Comparison of ENCODE assay signal across 1 cellular context in the genomic region with DNA sequence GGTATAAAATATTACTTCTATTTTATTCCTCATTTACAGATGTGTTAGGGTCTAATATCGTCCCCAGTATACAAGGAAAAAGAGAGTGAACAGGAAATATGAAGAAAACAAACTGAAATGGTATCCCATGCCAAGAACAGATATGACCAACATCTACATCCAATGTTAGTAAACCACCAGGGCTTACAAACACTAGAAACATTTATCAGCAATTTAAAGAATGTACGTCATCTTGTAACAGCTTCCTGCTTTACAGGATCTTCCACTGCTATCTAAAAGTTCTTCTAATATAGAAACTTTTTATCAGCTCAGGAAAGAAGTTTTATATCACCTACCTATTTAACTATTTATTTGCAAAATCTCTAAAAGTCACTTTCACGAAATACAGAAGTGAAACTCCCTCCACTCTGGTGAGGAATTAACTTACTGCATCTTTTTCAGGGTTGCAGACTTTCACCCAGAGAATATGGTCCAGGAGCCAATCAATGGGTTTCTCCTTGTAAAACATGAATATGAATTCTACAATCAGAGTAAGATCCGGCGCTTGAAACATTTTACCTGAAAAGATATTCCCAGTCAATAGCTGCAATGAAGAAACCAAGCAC.
TF ChIP-seq lines count a peak whose summit lies in the region.

No MANE protein-coding gene starts in this region.

TF ChIP-seq in GM12878, 131 proteins besides CTCF, POLR2A, EP300 and RAD21:
- TF ChIP-seq SPI1 (IDR thresholded peaks at IDR 0.05; ENCODE audit: borderline replicate concordance, insufficient read depth, low read depth, low read length), result peak; percentile 87
- TF ChIP-seq, protein P1, sequence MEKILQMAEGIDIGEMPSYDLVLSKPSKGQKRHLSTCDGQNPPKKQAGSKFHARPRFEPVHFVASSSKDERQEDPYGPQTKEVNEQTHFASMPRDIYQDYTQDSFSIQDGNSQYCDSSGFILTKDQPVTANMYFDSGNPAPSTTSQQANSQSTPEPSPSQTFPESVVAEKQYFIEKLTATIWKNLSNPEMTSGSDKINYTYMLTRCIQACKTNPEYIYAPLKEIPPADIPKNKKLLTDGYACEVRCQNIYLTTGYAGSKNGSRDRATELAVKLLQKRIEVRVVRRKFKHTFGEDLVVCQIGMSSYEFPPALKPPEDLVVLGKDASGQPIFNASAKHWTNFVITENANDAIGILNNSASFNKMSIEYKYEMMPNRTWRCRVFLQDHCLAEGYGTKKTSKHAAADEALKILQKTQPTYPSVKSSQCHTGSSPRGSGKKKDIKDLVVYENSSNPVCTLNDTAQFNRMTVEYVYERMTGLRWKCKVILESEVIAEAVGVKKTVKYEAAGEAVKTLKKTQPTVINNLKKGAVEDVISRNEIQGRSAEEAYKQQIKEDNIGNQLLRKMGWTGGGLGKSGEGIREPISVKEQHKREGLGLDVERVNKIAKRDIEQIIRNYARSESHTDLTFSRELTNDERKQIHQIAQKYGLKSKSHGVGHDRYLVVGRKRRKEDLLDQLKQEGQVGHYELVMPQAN (conservative IDR thresholded peaks at IDR 0.05), result no peak
